ENCODE assay signal across 1 cellular context in the genomic region with DNA sequence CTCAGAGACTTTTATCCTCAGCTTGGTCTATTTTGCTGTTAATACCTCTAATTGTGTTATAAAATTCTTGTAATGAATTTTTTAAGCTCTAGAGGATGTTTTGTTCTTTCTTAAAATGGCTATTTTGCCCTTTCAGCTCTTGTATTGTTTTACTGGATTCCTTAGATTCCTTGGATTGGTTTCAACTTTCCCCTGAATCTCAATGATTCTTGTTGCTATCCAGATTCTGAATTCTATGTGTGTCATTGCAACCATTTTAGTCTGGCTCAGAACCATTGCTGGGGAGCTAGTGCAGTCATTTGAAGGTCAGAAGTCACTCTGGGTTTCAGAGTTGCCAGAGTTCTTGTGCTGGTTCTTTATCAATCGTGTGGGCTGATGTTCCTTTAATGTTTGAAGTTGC.
A peak's percentile ranks its signal among the peaks of the same experiment; 100 is the strongest.
TF ChIP-seq lines count a peak whose summit lies in the region.

No MANE protein-coding gene starts in this region.

TF ChIP-seq in H1, 55 proteins besides CTCF, POLR2A, EP300 and RAD21:
- TF ChIP-seq ASH2L (IDR thresholded peaks at IDR 0.05; ENCODE audit: low read length), result no peak
- no peak for TF ChIP-seq RXRA (IDR thresholded peaks at IDR 0.05; ENCODE audit: insufficient read depth, low read depth, low read length)
- TF ChIP-seq TEAD4 (IDR thresholded peaks at IDR 0.05; ENCODE audit: low read depth, low read length), result 0 out of 2 replicates have a peak, but pooled peaks have one; percentile 26
- TF ChIP-seq SIX5 (IDR thresholded peaks at IDR 0.05; ENCODE audit: low read depth, low read length), result no peak
- TF ChIP-seq SP1 (IDR thresholded peaks at IDR 0.05; ENCODE audit: low read depth, low read length), result no peak
